ENCODE assay signal across 1 cellular context in genomic region chr3:120417272-120417911, GRCh38.
TF ChIP-seq lines count a peak whose summit lies in the region.

No MANE protein-coding gene starts in this region.

TF ChIP-seq in GM12878, 131 proteins besides CTCF, POLR2A, EP300 and RAD21 (continued from another document):
- TF ChIP-seq CEBPB (IDR thresholded peaks at IDR 0.05; ENCODE audit: borderline replicate concordance in 1 of 2, low read depth in 2 of 2, low read length in 2 of 2) (no peak), BMI1 (IDR thresholded peaks at IDR 0.05; ENCODE audit: borderline replicate concordance) (no peak; the same call in 1 of the 2 replicates), SREBF2 (IDR thresholded peaks at IDR 0.05; ENCODE audit: low read length) (no peak), RFX5 (IDR thresholded peaks at IDR 0.05; ENCODE audit: low read depth, low read length) (peak; percentile 96), SUZ12 (IDR thresholded peaks at IDR 0.05; ENCODE audit: unreplicated experiment) (no peak)
